ENCODE assay signal across 10 cellular contexts in genomic region chr1:220876511-220877347, GRCh38. TPM values are rescaled to one million over a fixed set of nuclear protein-coding genes. Genes with fewer than 3 reads are reported as not detected.
A peak's percentile ranks its signal among the peaks of the same experiment; 100 is the strongest.
DNase-seq lines count a peak whose midpoint lies in the region; ATAC-seq, FAIRE-seq and TF ChIP-seq lines count a peak whose summit lies in the region.
"Had no signal": no experiment of that assay in that cellular context is flagged by ENCODE, and none has a peak within 500 bp of the region (broad histone marks: within the 10 kb centered on the region; RNA-seq: fewer than 3 reads in every experiment).

No MANE protein-coding gene starts in this region.

- POLR2A ChIA-PET in GM12878 (lab: Charles Lee): interaction anchor here (0.5 kb wide), 1 partner anchor 788 kb away, joined by 5 read pairs; no protein-coding TSS in a partner anchor

- H3K79me2 ChIP-seq in GM12878 (ENCODE audit: control insufficient read depth, insufficient read depth, low read length): no peaks in the 10 kb centered on the region

- H3K4me3 ChIP-seq in HUES6 (ENCODE audit: low read depth, low read length) (peak overlapping the region; percentile 66), GM12878 (no peak overlapping the region; the same call in 1 of the 2 replicates), iPS-20b (ENCODE audit: low read length) (peak overlapping the region; percentile 73), skeletal muscle cell (ENCODE audit: low read depth, low read length) (peak overlapping the region; percentile 15), BE2C (ENCODE audit: low read depth, low read length) (no peak overlapping the region)

- H3K9me3 ChIP-seq in HUES6 (ENCODE audit: control insufficient read depth, insufficient read depth, low read depth, low read length): no peaks in the 10 kb centered on the region
- no peaks in the 10 kb centered on the region for H3K9me3 ChIP-seq in GM12878 (replicated peaks; ENCODE audit: control insufficient read depth, insufficient read depth, low read length)
- H3K9me3 ChIP-seq in iPS-20b (ENCODE audit: insufficient read depth, low read depth, low read length): no peaks in the 10 kb centered on the region
- H3K9me3 ChIP-seq in BE2C: no peaks in the 10 kb centered on the region

- intact Hi-C loops in GM12878 (cut with micrococcal nuclease; ENCODE audit: unreplicated experiment): loop anchor here (10.0 kb wide), 1 partner anchor 1288 kb away; no protein-coding TSS in a partner anchor

- peaks cover 22% of the 10 kb centered on the region for H3K4me1 ChIP-seq in HUES6 (ENCODE audit: control insufficient read depth, insufficient read depth, low read length)
- H3K4me1 ChIP-seq in GM12878 (ENCODE audit: control insufficient read depth, insufficient read depth, low read length): peaks cover 15% of the 10 kb centered on the region
- H3K4me1 ChIP-seq in iPS-20b (ENCODE audit: insufficient read depth, low read length): no peaks in the 10 kb centered on the region; the same call in 1 of the 2 replicates
- H3K4me1 ChIP-seq in BE2C: no peaks in the 10 kb centered on the region; the same call in 1 of the 2 replicates

- TF ChIP-seq CTCF in GM12878 (IDR thresholded peaks at IDR 0.05 in 2 of 3, conservative IDR thresholded peaks at IDR 0.05 in 1 of 3; ENCODE audit: control insufficient read depth in 2 of 3, extremely low read depth in 1 of 3, insufficient read depth in 1 of 3, low read depth in 3 of 3, low read length in 3 of 3) (no peak), BE2C (IDR thresholded peaks at IDR 0.05; ENCODE audit: low read depth, low read length) (no peak)

- no peak for ATAC-seq in GM12878

- WGBS in GM12878 (ENCODE audit: insufficient coverage, insufficient replicate concordance, low lambda C conversion rate, missing lambda C conversion rate): 30% methylated on average over 49 of the region's 52 CpGs

- no peak overlapping the region for H2AFZ ChIP-seq in GM12878 (ENCODE audit: control insufficient read depth, low read depth, low read length)

- no peak for TF ChIP-seq POLR2A in GM12878 (IDR thresholded peaks at IDR 0.05; ENCODE audit: low read depth, low read length)

- CTCF ChIA-PET in GM12878 (lab: Yijun Ruan, JAX): interaction anchor here (0.8 to 8.2 kb wide), 9 partner anchors 32 to 556 kb away, joined by 3 to 142 read pairs (median 13); no protein-coding TSS in a partner anchor

- TF ChIP-seq RAD21 in GM12878 (IDR thresholded peaks at IDR 0.05; ENCODE audit: insufficient read depth, low read depth, low read length): no peak

- H3K27ac ChIP-seq in HUES6 (ENCODE audit: low read depth, low read length) (no peak overlapping the region), GM12878 (ENCODE audit: control insufficient read depth, insufficient read depth) (no peak overlapping the region), iPS-20b (ENCODE audit: low read length) (no peak overlapping the region)

- SMC1A ChIA-PET in GM12878 (lab: Charles Lee; ENCODE audit: uncharacterized antibody, unreplicated experiment): interaction anchor here (0.7 to 8.1 kb wide), 10 partner anchors 170 to 559 kb away, joined by 3 to 94 read pairs (median 5); no protein-coding TSS in a partner anchor

- H4K20me1 ChIP-seq in GM12878 (ENCODE audit: control insufficient read depth, insufficient read depth): no peaks in the 10 kb centered on the region

- peak overlapping the region; percentile 41; the same call in 1 of the 2 replicates for H3K4me2 ChIP-seq in GM12878 (ENCODE audit: control insufficient read depth, insufficient read depth)

- RAD21 ChIA-PET in GM12878 (lab: Charles Lee; ENCODE audit: unreplicated experiment): interaction anchor here (0.8 to 3.1 kb wide), 8 partner anchors 32 to 558 kb away, joined by 3 to 44 read pairs (median 14); no protein-coding TSS in a partner anchor

- BruUV-seq in GM12878 (replicated peaks; lab: Mats Ljungman, UMichigan): no TSS peak

- H3K9ac ChIP-seq in HUES6 (ENCODE audit: low read length) (peak overlapping the region; percentile 60), GM12878 (ENCODE audit: control insufficient read depth, insufficient read depth, low read length) (no peak overlapping the region), iPS-20b (ENCODE audit: low read depth, low read length) (no peak overlapping the region; the same call in 1 of the 2 replicates)

- DNase-seq in GM12878 (ENCODE audit: low read depth, low spot score) (no peak), skeletal muscle cell (ENCODE audit: low read depth) (no peak), activated gamma-delta T cell treated with Interleukin-2 at 50 U/mL for 16 hours (no peak), NCI-H1417 (lab: John Stamatoyannopoulos, UW) (no peak), BE2C (no peak), NCI-H2081 (lab: John Stamatoyannopoulos, UW) (no peak)
- DNase-seq: HFFc6, NCI-H2171 had no signal

- H3K27me3 ChIP-seq in HUES6 (ENCODE audit: control insufficient read depth, insufficient read depth, low read length): peaks cover 86% of the 10 kb centered on the region
- H3K27me3 ChIP-seq in GM12878 (replicated peaks in 1 of 2; ENCODE audit: control insufficient read depth in 2 of 2, insufficient read depth in 2 of 2, low read length in 1 of 2): peaks cover 0 to 13% of the 10 kb centered on the region in 2 experiments; a peak in 2 of 4 replicates
- H3K27me3 ChIP-seq in iPS-20b (ENCODE audit: insufficient read depth, low read length): peaks cover 89% of the 10 kb centered on the region
- no peaks in the 10 kb centered on the region for H3K27me3 ChIP-seq in BE2C

- in situ Hi-C loops in GM12878 (cut with MboI): loop anchor here (5.0 kb wide), 1 partner anchor 561 kb away; no protein-coding TSS in a partner anchor

- no peaks in the 10 kb centered on the region for H3K36me3 ChIP-seq in HUES6 (ENCODE audit: control insufficient read depth, insufficient read depth, low read length)
- H3K36me3 ChIP-seq in GM12878 (ENCODE audit: control insufficient read depth in 2 of 2, insufficient read depth in 2 of 2, low read length in 1 of 2): no peaks in the 10 kb centered on the region
- no peaks in the 10 kb centered on the region for H3K36me3 ChIP-seq in iPS-20b (ENCODE audit: insufficient read depth, low read depth, low read length)
- H3K36me3 ChIP-seq in BE2C: peaks cover under 1% of the 10 kb centered on the region; the same call in 1 of the 2 replicates

- FAIRE-seq in GM12878 (lab: Jason Lieb, UNC): no peak

- no peak for TF ChIP-seq EP300 in GM12878 (IDR thresholded peaks at IDR 0.05; ENCODE audit: borderline replicate concordance in 1 of 2, control insufficient read depth in 1 of 2, low read depth in 2 of 2, low read length in 2 of 2)

TF ChIP-seq in GM12878, 131 proteins besides CTCF, POLR2A, EP300 and RAD21 (continues in another document):
- TF ChIP-seq NR2C1 (IDR thresholded peaks at IDR 0.05) (no peak), CBFB (IDR thresholded peaks at IDR 0.05; ENCODE audit: low read depth) (no peak), BHLHE40 (IDR thresholded peaks at IDR 0.05; ENCODE audit: borderline replicate concordance in 1 of 2, low read depth in 2 of 2, low read length in 1 of 2) (no peak), USF2 (IDR thresholded peaks at IDR 0.05; ENCODE audit: borderline replicate concordance, low read depth, low read length) (no peak)

RNA-seq across cellular contexts. Expression of gene HLX, which starts 2.5 kb away (rescaled TPM):
- total RNA-seq in GM12878 (2013; cell fraction: nucleolus; rRNA removed): 3.7 and 3.9 TPM in 2 replicates
- 1.4 and 1.5 TPM in 2 replicates for total RNA-seq in GM12878 (2014; rRNA removed)
- total RNA-seq in GM12878 (2014; rRNA removed; fragmentation: Illumina TruSeq; extraction: Trizol): 0.74 and 1.7 TPM in 2 replicates
- 2.3 and 3.0 TPM in 2 replicates for total RNA-seq in GM12878 (2021)
- not detected for polyA plus RNA-seq in GM12878 (2011; ENCODE audit: low read depth)
- 0.07 and 0.16 TPM in 2 replicates for polyA plus RNA-seq in GM12878 (2011; rRNA removed)
- polyA plus RNA-seq in GM12878 (2011; cell fraction: cytosol; rRNA removed): 0.22 and 0.33 TPM in 2 replicates
- polyA plus RNA-seq in GM12878 (2011; cell fraction: nucleus; rRNA removed): 0.36 and 0.64 TPM in 2 replicates
- 0.13 TPM in 1 of 2 replicates, not detected in the other for polyA plus RNA-seq in GM12878 (2012)
- 0.21 and 0.81 TPM in 2 replicates for polyA plus RNA-seq in GM12878 (2014; fragmentation: Illumina TruSeq; extraction: Trizol)
- under 1 TPM; 0.11 to 0.22 TPM for polyA plus RNA-seq in GM12878 (2014; fragmentation: Nextera tagmentation; extraction: Ambion mirVana)
- polyA plus RNA-seq in GM12878 (2014; rRNA removed): 1.4 and 2.1 TPM in 2 replicates
- polyA plus RNA-seq in GM12878 (2016; fragmentation: Nextera tagmentation; extraction: Ambion mirVana): 1 to 10 TPM in 1 of 2 experiments, under 1 TPM in 1; 0.84 to 1.4 TPM
- polyA minus RNA-seq in GM12878 (2011; rRNA and poly(A)+ RNA removed): 0.26 and 0.95 TPM in 2 replicates
- 0.42 TPM in 1 of 2 replicates, not detected in the other for polyA minus RNA-seq in GM12878 (2011; cell fraction: cytosol; rRNA and poly(A)+ RNA removed)
- 0.24 and 0.86 TPM in 2 replicates for polyA minus RNA-seq in GM12878 (2011; cell fraction: nucleus; rRNA and poly(A)+ RNA removed)
- polyA plus RNA-seq in BE2C (2012; ENCODE audit: insufficient read depth, insufficient read length, low read depth): 4.4 TPM

Comparison
In these comparisons a context has a peak if more than half of its experiments do, and no peak if none do; other contexts are left out.
1. H3K4me3 ChIP-seq: peak in HUES6 (single experiment), iPS-20b (single experiment) and skeletal muscle cell (single experiment); none in GM12878 (single experiment) and BE2C (single experiment).